8 cellular contexts compared by ENCODE assay signal in the genomic region with DNA sequence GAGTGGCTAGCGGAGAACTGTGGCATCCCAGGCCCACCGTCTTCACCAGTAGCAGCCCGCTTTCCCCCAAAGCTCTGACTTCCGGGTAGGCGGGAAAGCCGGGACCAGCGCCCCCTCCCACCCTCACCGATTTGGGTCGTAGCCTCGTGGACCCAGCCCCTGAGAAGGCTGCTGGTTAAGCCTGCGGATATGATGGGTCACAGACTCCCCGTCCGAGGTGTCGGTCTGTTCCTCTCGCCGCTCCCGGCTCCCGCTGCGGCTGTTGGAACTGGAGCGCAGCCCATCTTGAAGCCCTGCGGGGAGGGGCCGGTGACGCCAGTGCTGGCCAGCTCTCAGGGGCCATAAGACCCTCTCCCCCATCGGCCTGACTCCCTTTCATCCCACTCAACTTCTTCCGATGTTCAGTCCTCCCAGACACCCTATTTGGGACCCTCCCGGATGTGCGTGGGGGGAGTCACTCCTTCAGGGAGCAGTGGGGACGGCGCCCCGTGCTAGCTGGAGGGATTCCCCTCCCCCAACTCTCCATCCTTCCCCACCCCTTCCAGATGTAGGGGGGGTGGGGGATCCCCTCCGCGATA. TPM values are rescaled to one million over a fixed set of nuclear protein-coding genes. Genes with fewer than 3 reads are reported as not detected.
DNase-seq lines count a peak whose midpoint lies in the region; ATAC-seq and TF ChIP-seq lines count a peak whose summit lies in the region.

No MANE protein-coding gene starts in this region.

- H4K20me1 ChIP-seq in neural cell (ENCODE audit: insufficient read depth) = no peaks in the 10 kb centered on the region

- ATAC-seq in HG03439 (IDR thresholded peaks at IDR 0.05; ENCODE audit: unreplicated experiment) = peak; percentile 0
- peak; percentile 41 for ATAC-seq in gastroesophageal sphincter
- no peak for ATAC-seq in GM18502 (IDR thresholded peaks at IDR 0.05; ENCODE audit: poor library complexity, unreplicated experiment)
- ATAC-seq in GM19463 (IDR thresholded peaks at IDR 0.05; ENCODE audit: unreplicated experiment) = no peak
- no peak for ATAC-seq in HG03521 (IDR thresholded peaks at IDR 0.05; ENCODE audit: unreplicated experiment)

- H3K4me2 ChIP-seq in neural cell (ENCODE audit: low read length) = peak overlapping the region; percentile 91

- H3K9ac ChIP-seq in neural cell (ENCODE audit: low read length) = peak overlapping the region; percentile 97

- intact Hi-C loops in activated T-helper 2 cell treated with anti-CD3 and anti-CD28 coated beads, Interferon-gamma antibody, Interleukin-2, Interleukin-4, amounts not matched to agents 10 μg/mL and 5 μg/mL and 100 μg/mL, durations not matched to agents 14 hours and 24 hours and 36 hours (cut with micrococcal nuclease) = loop anchor here (1.0 to 5.0 kb wide), 2 partner anchors 16 to 132 kb away; partner anchors contain the start of genes ABCF1 and PPP1R18

- H3K4me3 Mint-ChIP-seq in activated T-helper 2 cell treated with anti-CD3 and anti-CD28 coated beads, Interferon-gamma antibody, Interleukin-2, Interleukin-4, amounts not matched to agents 10 μg/mL and 5 μg/mL and 100 μg/mL, durations not matched to agents 14 hours and 24 hours and 36 hours (ENCODE audit: low read depth) = peak overlapping the region; percentile 98

- H3K27ac Mint-ChIP-seq in activated T-helper 2 cell treated with anti-CD3 and anti-CD28 coated beads, Interferon-gamma antibody, Interleukin-2, Interleukin-4, amounts not matched to agents 10 μg/mL and 5 μg/mL and 100 μg/mL, durations not matched to agents 14 hours and 24 hours and 36 hours = peak overlapping the region; percentile 100

- H3K36me3 ChIP-seq in gastroesophageal sphincter = peaks cover 0 to 42% of the 10 kb centered on the region in 2 donors
- H3K36me3 ChIP-seq in neural cell (ENCODE audit: insufficient read depth, low read length) = no peaks in the 10 kb centered on the region

- H3K4me1 Mint-ChIP-seq in activated T-helper 2 cell treated with anti-CD3 and anti-CD28 coated beads, Interferon-gamma antibody, Interleukin-2, Interleukin-4, amounts not matched to agents 10 μg/mL and 5 μg/mL and 100 μg/mL, durations not matched to agents 14 hours and 24 hours and 36 hours (ENCODE audit: low read depth) = peaks cover 22% of the 10 kb centered on the region

- H3K79me2 ChIP-seq in neural cell (replicated peaks; ENCODE audit: insufficient read depth, low read length) = peaks cover 29% of the 10 kb centered on the region

- H2AFZ ChIP-seq in neural cell (ENCODE audit: low read depth, low read length) = peak overlapping the region; percentile 69

- peak overlapping the region; percentile 67 to 96 for H3K4me3 ChIP-seq in gastroesophageal sphincter
- peak overlapping the region; percentile 99 for H3K4me3 ChIP-seq in neural cell (ENCODE audit: low read length)

- TF ChIP-seq CTCF in gastroesophageal sphincter (IDR thresholded peaks at IDR 0.05) = no peak
- no peak for TF ChIP-seq CTCF in neural cell (IDR thresholded peaks at IDR 0.05; ENCODE audit: poor library complexity, severe bottlenecking)

- no peaks in the 10 kb centered on the region for H3K9me2 ChIP-seq in neural cell (ENCODE audit: insufficient read depth, low read length)

- H3K27me3 Mint-ChIP-seq in activated T-helper 2 cell treated with anti-CD3 and anti-CD28 coated beads, Interferon-gamma antibody, Interleukin-2, Interleukin-4, amounts not matched to agents 10 μg/mL and 5 μg/mL and 100 μg/mL, durations not matched to agents 14 hours and 24 hours and 36 hours (ENCODE audit: low read depth) = no peaks in the 10 kb centered on the region

- TF ChIP-seq RAD21 in neural cell (conservative IDR thresholded peaks at IDR 0.05) = no peak

- H3K9me3 ChIP-seq in gastroesophageal sphincter (no peaks in the 10 kb centered on the region), neural cell (ENCODE audit: low read length) (no peaks in the 10 kb centered on the region)

- H3K9me3 Mint-ChIP-seq in activated T-helper 2 cell treated with anti-CD3 and anti-CD28 coated beads, Interferon-gamma antibody, Interleukin-2, Interleukin-4, amounts not matched to agents 10 μg/mL and 5 μg/mL and 100 μg/mL, durations not matched to agents 14 hours and 24 hours and 36 hours = no peaks in the 10 kb centered on the region

- no peaks in the 10 kb centered on the region for H3F3A ChIP-seq in neural cell (ENCODE audit: insufficient read depth, low read length, poor library complexity, severe bottlenecking)

- peak; percentile 31 for DNase-seq in D341Med (ENCODE audit: low spot score)
- no peak for DNase-seq in activated T-helper 2 cell treated with anti-CD3 and anti-CD28 coated beads, Interferon-gamma antibody, Interleukin-2, Interleukin-4, amounts not matched to agents 10 μg/mL and 5 μg/mL and 100 μg/mL, durations not matched to agents 14 hours and 24 hours and 36 hours (ENCODE audit: low spot score)

- peaks cover 72% of the 10 kb centered on the region for H3K36me3 Mint-ChIP-seq in activated T-helper 2 cell treated with anti-CD3 and anti-CD28 coated beads, Interferon-gamma antibody, Interleukin-2, Interleukin-4, amounts not matched to agents 10 μg/mL and 5 μg/mL and 100 μg/mL, durations not matched to agents 14 hours and 24 hours and 36 hours (ENCODE audit: low read depth)

- WGBS in gastroesophageal sphincter (ENCODE audit: low coverage in 1 of 2), 2 donors = 0% methylated on average over 3 of the region's 32 CpGs; no CpG with 5 or more reads in 1 of the 2 donors

- H3K27me3 ChIP-seq in gastroesophageal sphincter (no peaks in the 10 kb centered on the region), neural cell (ENCODE audit: insufficient read depth, low read depth, low read length) (no peaks in the 10 kb centered on the region)

- H3K4me1 ChIP-seq in gastroesophageal sphincter = peaks cover 0 to 40% (median 18%) of the 10 kb centered on the region in 3 donors

- H3K27ac ChIP-seq in gastroesophageal sphincter = peak overlapping the region; percentile 90 to 100 (median 98)
- H3K27ac ChIP-seq in neural cell (ENCODE audit: low read length) = peak overlapping the region; percentile 99

- TF ChIP-seq EP300 in gastroesophageal sphincter (IDR thresholded peaks at IDR 0.05) (no peak), neural cell (conservative IDR thresholded peaks at IDR 0.05; ENCODE audit: poor library complexity, severe bottlenecking) (no peak)

- no peak for TF ChIP-seq POLR2A in gastroesophageal sphincter (IDR thresholded peaks at IDR 0.05)

TF ChIP-seq in neural cell, 6 proteins besides CTCF, POLR2A, EP300 and RAD21:
- TF ChIP-seq MXI1 (conservative IDR thresholded peaks at IDR 0.05; ENCODE audit: poor library complexity, severe bottlenecking) = no peak
- TF ChIP-seq EZH2 (IDR thresholded peaks at IDR 0.05; ENCODE audit: borderline replicate concordance, insufficient read depth, low read length, poor library complexity, severe bottlenecking) = no peak
- peak; percentile 13 for TF ChIP-seq SMC3 (conservative IDR thresholded peaks at IDR 0.05; ENCODE audit: poor library complexity)
- TF ChIP-seq POLR2AphosphoS5 (IDR thresholded peaks at IDR 0.05) = no peak
- no peak for TF ChIP-seq TAF1 (IDR thresholded peaks at IDR 0.05; ENCODE audit: low read depth)
- TF ChIP-seq, protein P1, sequence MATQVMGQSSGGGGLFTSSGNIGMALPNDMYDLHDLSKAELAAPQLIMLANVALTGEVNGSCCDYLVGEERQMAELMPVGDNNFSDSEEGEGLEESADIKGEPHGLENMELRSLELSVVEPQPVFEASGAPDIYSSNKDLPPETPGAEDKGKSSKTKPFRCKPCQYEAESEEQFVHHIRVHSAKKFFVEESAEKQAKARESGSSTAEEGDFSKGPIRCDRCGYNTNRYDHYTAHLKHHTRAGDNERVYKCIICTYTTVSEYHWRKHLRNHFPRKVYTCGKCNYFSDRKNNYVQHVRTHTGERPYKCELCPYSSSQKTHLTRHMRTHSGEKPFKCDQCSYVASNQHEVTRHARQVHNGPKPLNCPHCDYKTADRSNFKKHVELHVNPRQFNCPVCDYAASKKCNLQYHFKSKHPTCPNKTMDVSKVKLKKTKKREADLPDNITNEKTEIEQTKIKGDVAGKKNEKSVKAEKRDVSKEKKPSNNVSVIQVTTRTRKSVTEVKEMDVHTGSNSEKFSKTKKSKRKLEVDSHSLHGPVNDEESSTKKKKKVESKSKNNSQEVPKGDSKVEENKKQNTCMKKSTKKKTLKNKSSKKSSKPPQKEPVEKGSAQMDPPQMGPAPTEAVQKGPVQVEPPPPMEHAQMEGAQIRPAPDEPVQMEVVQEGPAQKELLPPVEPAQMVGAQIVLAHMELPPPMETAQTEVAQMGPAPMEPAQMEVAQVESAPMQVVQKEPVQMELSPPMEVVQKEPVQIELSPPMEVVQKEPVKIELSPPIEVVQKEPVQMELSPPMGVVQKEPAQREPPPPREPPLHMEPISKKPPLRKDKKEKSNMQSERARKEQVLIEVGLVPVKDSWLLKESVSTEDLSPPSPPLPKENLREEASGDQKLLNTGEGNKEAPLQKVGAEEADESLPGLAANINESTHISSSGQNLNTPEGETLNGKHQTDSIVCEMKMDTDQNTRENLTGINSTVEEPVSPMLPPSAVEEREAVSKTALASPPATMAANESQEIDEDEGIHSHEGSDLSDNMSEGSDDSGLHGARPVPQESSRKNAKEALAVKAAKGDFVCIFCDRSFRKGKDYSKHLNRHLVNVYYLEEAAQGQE (IDR thresholded peaks at IDR 0.05; ENCODE audit: borderline replicate concordance) = no peak

RNA-seq across cellular contexts. Expression of gene GNL1, which starts 0.8 kb away (rescaled TPM):
- total RNA-seq in activated T-helper 2 cell treated with anti-CD3 and anti-CD28 coated beads, Interferon-gamma antibody, Interleukin-2, Interleukin-4, amounts not matched to agents 10 μg/mL and 5 μg/mL and 100 μg/mL, durations not matched to agents 14 hours and 24 hours and 36 hours = 79.8 and 88.2 TPM in 2 replicates
- total RNA-seq in gastroesophageal sphincter = 10 to 100 TPM; 39.2 to 48.3 (median 42.4) TPM
- polyA plus RNA-seq in neural cell = 32.1 and 38.9 TPM in 2 replicates
- polyA minus RNA-seq in neural cell = 62.6 and 65.3 TPM in 2 replicates

RNA-seq across cellular contexts. Expression of gene PRR3, which starts 1.6 kb away (rescaled TPM):
- 35.0 and 36.6 TPM in 2 replicates for total RNA-seq in activated T-helper 2 cell treated with anti-CD3 and anti-CD28 coated beads, Interferon-gamma antibody, Interleukin-2, Interleukin-4, amounts not matched to agents 10 μg/mL and 5 μg/mL and 100 μg/mL, durations not matched to agents 14 hours and 24 hours and 36 hours
- total RNA-seq in gastroesophageal sphincter = 10 to 100 TPM in 2 of 4 donors, 1 to 10 TPM in 2; 3.5 to 21.6 (median 7.9) TPM
- polyA plus RNA-seq in neural cell = 11.7 and 13.0 TPM in 2 replicates
- polyA minus RNA-seq in neural cell = 29.8 and 30.7 TPM in 2 replicates

RNA-seq across cellular contexts. Expression of gene ABCF1, which starts 15.7 kb away (rescaled TPM):
- 102 and 112 TPM in 2 replicates for total RNA-seq in activated T-helper 2 cell treated with anti-CD3 and anti-CD28 coated beads, Interferon-gamma antibody, Interleukin-2, Interleukin-4, amounts not matched to agents 10 μg/mL and 5 μg/mL and 100 μg/mL, durations not matched to agents 14 hours and 24 hours and 36 hours
- total RNA-seq in gastroesophageal sphincter = 10 to 100 TPM; 42.8 to 63.6 (median 47.4) TPM
- polyA plus RNA-seq in neural cell = 17.6 and 19.5 TPM in 2 replicates
- 32.6 and 37.5 TPM in 2 replicates for polyA minus RNA-seq in neural cell

Comparison
In these comparisons a context has a peak if more than half of its experiments do, and no peak if none do; other contexts are left out.
1. ATAC-seq: peak in HG03439 (single experiment) and gastroesophageal sphincter (single experiment); none in GM18502 (single experiment), GM19463 (single experiment) and HG03521 (single experiment).